Comparison of ENCODE assay signal across 1 cellular context in the genomic region with DNA sequence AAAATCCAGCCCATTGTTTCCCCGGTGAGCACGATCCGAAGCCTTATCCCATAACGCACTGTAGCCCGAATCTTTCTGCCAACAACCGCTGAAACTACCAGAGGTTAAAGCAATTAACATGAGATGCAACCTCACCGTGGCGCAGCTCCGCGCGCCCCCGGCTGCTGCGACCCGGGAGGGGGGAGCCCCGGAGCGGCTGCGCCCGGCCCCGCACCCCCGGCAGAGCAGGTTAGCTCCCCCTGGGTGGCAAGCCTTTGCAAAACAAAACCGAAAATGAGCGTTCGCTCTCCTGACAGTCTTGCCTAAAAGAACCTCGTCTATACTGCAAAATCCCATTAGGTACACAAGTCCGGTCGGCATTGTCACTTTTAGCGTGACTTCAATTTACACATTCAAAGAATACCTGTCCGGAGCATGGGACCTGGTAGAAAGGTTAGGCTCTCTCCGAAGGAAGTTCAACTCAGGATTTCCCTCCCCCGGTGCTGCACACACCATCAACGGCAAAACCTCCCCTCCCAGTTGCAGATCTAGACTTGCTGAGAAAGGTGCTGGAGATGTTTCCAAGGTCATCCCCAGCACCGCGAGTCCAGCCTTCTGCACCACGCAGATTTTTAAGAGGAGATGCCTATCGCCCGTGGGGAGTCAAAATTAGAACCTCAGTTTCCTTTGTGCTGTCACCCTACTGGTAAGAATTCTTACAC.
TF ChIP-seq lines count a peak whose summit lies in the region.

No MANE protein-coding gene starts in this region.

TF ChIP-seq in WTC11, 78 proteins besides CTCF, POLR2A, EP300 and RAD21 (continued from another document):
- TF ChIP-seq, protein P1, sequence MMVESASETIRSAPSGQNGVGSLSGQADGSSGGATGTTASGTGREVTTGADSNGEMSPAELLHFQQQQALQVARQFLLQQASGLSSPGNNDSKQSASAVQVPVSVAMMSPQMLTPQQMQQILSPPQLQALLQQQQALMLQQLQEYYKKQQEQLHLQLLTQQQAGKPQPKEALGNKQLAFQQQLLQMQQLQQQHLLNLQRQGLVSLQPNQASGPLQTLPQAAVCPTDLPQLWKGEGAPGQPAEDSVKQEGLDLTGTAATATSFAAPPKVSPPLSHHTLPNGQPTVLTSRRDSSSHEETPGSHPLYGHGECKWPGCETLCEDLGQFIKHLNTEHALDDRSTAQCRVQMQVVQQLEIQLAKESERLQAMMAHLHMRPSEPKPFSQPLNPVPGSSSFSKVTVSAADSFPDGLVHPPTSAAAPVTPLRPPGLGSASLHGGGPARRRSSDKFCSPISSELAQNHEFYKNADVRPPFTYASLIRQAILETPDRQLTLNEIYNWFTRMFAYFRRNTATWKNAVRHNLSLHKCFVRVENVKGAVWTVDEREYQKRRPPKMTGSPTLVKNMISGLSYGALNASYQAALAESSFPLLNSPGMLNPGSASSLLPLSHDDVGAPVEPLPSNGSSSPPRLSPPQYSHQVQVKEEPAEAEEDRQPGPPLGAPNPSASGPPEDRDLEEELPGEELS (CRISPR knock-in tag; IDR thresholded peaks at IDR 0.05): peak; percentile 42; the same call in 1 of the 2 replicates
- TF ChIP-seq EMX1 (CRISPR knock-in tag; IDR thresholded peaks at IDR 0.05) (no peak), MYBL2 (CRISPR knock-in tag; IDR thresholded peaks at IDR 0.05) (no peak), ZNF423 (CRISPR knock-in tag; IDR thresholded peaks at IDR 0.05) (peak; percentile 98)
